9 cellular contexts compared by ENCODE assay signal in the genomic region with DNA sequence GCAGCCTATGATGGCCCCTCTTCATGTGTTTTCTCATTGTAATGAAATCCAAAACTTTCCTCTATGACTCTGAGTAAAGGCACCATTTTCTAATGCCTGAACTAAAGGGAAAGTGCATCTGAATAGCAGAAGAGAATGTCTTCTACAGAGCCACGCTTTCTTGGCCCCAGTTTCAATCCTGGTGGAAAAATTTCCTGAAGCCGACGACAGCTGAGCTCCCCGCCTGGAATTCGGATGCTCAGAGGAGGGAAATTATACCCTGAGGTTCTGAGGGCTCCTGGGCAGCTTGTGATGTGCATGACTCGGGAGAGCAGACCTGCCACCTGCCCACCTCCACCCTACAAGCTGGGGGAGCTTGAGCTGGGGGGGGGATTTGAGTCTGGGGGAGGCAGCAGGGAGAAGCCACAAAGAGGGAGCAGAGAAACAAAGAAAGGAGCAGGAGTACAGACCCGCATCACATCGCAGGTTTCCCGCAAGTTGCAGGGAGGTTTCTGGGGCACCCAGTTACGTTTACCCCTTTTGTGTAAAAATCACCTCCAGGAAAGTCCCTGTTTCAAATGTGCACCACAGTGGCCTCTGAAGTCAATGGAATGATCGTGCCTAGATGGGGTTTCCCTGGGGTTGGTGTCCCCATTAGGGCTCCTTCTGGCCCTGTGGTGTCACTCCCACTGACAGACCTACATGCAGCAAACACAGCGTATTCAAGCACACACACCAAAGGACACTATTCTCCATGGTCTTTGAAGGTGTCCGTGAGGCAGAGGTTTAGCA.
DNase-seq lines count a peak whose midpoint lies in the region; ATAC-seq and TF ChIP-seq lines count a peak whose summit lies in the region.
"Had no signal": no experiment of that assay in that cellular context is flagged by ENCODE, and none has a peak within 500 bp of the region (broad histone marks: within the 10 kb centered on the region; RNA-seq: fewer than 3 reads in every experiment).

No MANE protein-coding gene starts in this region.

- H3K27me3 Mint-ChIP-seq in activated CD4-positive, alpha-beta memory T cell treated with anti-CD3 and anti-CD28 coated beads for 36 hours = no peaks in the 10 kb centered on the region
- peaks cover 3% of the 10 kb centered on the region for H3K27me3 Mint-ChIP-seq in type B pancreatic cell

- no peak overlapping the region for H3K4me3 Mint-ChIP-seq in activated CD4-positive, alpha-beta memory T cell treated with anti-CD3 and anti-CD28 coated beads for 36 hours
- H3K4me3 Mint-ChIP-seq in type B pancreatic cell = no peak overlapping the region

- POLR2A ChIA-PET in activated CD4-positive, alpha-beta memory T cell treated with anti-CD3 and anti-CD28 coated beads for 36 hours (lab: Charles Lee) = interaction anchor here (0.6 to 1.0 kb wide), 6 partner anchors 19 to 572 kb away, joined by 3 read pairs; no protein-coding TSS in a partner anchor

- H3K9me3 Mint-ChIP-seq in activated CD4-positive, alpha-beta memory T cell treated with anti-CD3 and anti-CD28 coated beads for 36 hours = no peaks in the 10 kb centered on the region
- no peaks in the 10 kb centered on the region for H3K9me3 Mint-ChIP-seq in type B pancreatic cell

- ATAC-seq in HG02678 (IDR thresholded peaks at IDR 0.05; ENCODE audit: unreplicated experiment) = peak; percentile 66
- ATAC-seq in Right ventricle myocardium inferior = no peak

- H3K27ac Mint-ChIP-seq in activated CD4-positive, alpha-beta memory T cell treated with anti-CD3 and anti-CD28 coated beads for 36 hours = peak overlapping the region; percentile 71
- no peak overlapping the region for H3K27ac Mint-ChIP-seq in type B pancreatic cell

- H3K4me1 Mint-ChIP-seq in activated CD4-positive, alpha-beta memory T cell treated with anti-CD3 and anti-CD28 coated beads for 36 hours (ENCODE audit: low read depth) = peaks cover 31% of the 10 kb centered on the region
- H3K4me1 Mint-ChIP-seq in type B pancreatic cell (ENCODE audit: unreplicated experiment) = peaks cover 7% of the 10 kb centered on the region

- H3K36me3 Mint-ChIP-seq in activated CD4-positive, alpha-beta memory T cell treated with anti-CD3 and anti-CD28 coated beads for 36 hours = no peaks in the 10 kb centered on the region
- H3K36me3 Mint-ChIP-seq in type B pancreatic cell = no peaks in the 10 kb centered on the region

- DNase-seq in activated gamma-delta T cell treated with anti-CD3 and anti-CD28 coated beads, Interleukin-2, amount 50 U/mL, for 16 hours (ENCODE audit: low read depth) = peak; percentile 15
- DNase-seq in activated gamma-delta T cell (lab: John Stamatoyannopoulos, UW) (no peak), type B pancreatic cell (ENCODE audit: extremely low spot score, unreplicated experiment) (no peak), Right ventricle myocardium inferior (ENCODE audit: missing footprints) (no peak)
- DNase-seq in activated CD4-positive, alpha-beta memory T cell treated with anti-CD3 and anti-CD28 coated beads for 36 hours = peak; percentile 71
- DNase-seq in stimulated activated CD8-positive, alpha-beta memory T cell treated with anti-CD3 and anti-CD28 coated beads, Interleukin-4, amount 100 ng/mL, for 48 hours = peak; percentile 52
- no peak for DNase-seq in effector CD8-positive, alpha-beta T cell (lab: John Stamatoyannopoulos, UW)
- DNase-seq: NCI-H2081 treated with DMSO at 0.1 percent for 48 hours had no signal

- CTCF ChIA-PET in activated CD4-positive, alpha-beta memory T cell treated with anti-CD3 and anti-CD28 coated beads for 36 hours (lab: Charles Lee) = interaction anchor here (0.6 to 1.6 kb wide), 3 partner anchors 13 to 114 kb away, joined by 3 to 6 read pairs (median 3); no protein-coding TSS in a partner anchor

- TF ChIP-seq CTCF in type B pancreatic cell (conservative IDR thresholded peaks at IDR 0.05) = no peak

- intact Hi-C loops in activated CD4-positive, alpha-beta memory T cell treated with anti-CD3 and anti-CD28 coated beads for 36 hours (cut with micrococcal nuclease) = loop anchor here (1.0 to 5.0 kb wide), 5 partner anchors 24 to 237 kb away; no protein-coding TSS in a partner anchor
- intact Hi-C loops in Right ventricle myocardium inferior (cut with DNase I) = no loop called here

Comparison
In these comparisons a context has a peak if more than half of its experiments do, and no peak if none do; other contexts are left out.
1. DNase-seq: peak in activated gamma-delta T cell treated with anti-CD3 and anti-CD28 coated beads, Interleukin-2, amount 50 U/mL, for 16 hours (single experiment), activated CD4-positive, alpha-beta memory T cell treated with anti-CD3 and anti-CD28 coated beads for 36 hours (single experiment) and stimulated activated CD8-positive, alpha-beta memory T cell treated with anti-CD3 and anti-CD28 coated beads, Interleukin-4, amount 100 ng/mL, for 48 hours (single experiment); none in activated gamma-delta T cell (single experiment), type B pancreatic cell (single experiment), effector CD8-positive, alpha-beta T cell (single experiment) and Right ventricle myocardium inferior (single experiment).